Comparison of ENCODE assay signal across 8 cellular contexts in the genomic region with DNA sequence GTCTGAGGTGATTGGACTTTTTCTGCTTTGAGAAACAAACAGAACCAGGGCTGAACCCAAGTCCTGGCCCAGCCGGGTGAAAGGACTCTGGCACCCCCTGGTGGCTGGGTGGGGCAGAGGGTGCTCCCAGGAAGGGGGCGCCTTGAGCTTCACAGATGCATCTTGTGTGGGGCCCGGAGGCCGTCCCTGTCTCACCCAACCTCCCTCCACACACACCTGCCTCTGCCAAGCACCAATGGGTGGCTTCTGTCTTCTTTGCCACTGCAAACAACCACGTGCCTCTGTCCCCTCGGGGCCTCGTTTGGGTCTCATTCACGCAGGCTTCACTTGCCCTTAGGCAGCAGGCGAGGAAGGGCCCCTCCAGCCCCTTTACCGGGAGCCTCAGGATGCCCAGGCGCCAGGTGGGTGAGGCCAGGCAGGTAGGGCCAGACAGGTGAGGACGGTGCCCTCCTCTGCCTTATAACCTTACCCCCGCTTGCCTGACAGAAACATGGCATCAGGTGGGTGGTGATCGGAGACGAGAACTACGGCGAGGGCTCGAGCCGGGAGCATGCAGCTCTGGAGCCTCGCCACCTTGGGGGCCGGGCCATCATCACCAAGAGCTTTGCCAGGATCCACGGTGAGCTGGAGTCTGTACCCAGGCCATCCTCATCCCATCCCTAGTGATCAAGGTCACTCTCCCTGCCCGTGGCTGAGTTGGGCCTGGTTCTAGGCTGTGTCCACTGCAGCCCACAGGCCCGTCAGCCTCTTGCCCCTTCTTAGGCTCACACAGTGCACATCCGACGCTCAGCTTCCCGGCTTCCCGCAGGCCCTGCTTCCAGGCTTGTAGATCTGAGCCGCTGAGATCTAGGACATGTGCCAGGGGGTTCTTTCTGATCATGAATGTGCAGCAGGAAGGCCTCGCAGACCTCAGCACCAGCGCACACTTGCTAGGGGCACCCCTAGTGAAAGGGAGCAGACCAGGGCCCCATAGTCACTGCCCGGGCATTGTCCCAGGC.
A peak's percentile ranks its signal among the peaks of the same experiment; 100 is the strongest.
DNase-seq lines count a peak whose midpoint lies in the region; ATAC-seq and TF ChIP-seq lines count a peak whose summit lies in the region.

No MANE protein-coding gene starts in this region.

- TF ChIP-seq CTCF in GM20000 (IDR thresholded peaks at IDR 0.05; ENCODE audit: extremely low read depth, missing control alignments) (peak; percentile 81), astrocyte of the cerebellum (IDR thresholded peaks at IDR 0.05; ENCODE audit: low read depth, low read length, missing control alignments) (peak; percentile 87)

- DNase-seq in 8988T (peak; percentile 69), GM20000 (ENCODE audit: low spot score) (peak; percentile 69), T-helper 22 cell (ENCODE audit: low read depth) (peak; percentile 37), astrocyte of the cerebellum (ENCODE audit: low read depth) (no peak), islet precursor cell (peak; percentile 69), NCI-H2081 (lab: John Stamatoyannopoulos, UW) (no peak)
- peak; percentile 72 for DNase-seq in stimulated activated CD4-positive, alpha-beta T cell treated with anti-CD3 and anti-CD28 coated beads, Interleukin-4, amount 100 ng/mL, for 1 hour

- H3K4me3 ChIP-seq in astrocyte of the cerebellum (ENCODE audit: low read depth, low read length): no peak overlapping the region

- ATAC-seq in GM19035 (IDR thresholded peaks at IDR 0.05; ENCODE audit: unreplicated experiment): no peak

- in situ Hi-C loops in astrocyte of the cerebellum (cut with HindIII; ENCODE audit: low sequenced_read_pairs): no loop called here

Comparison
In these comparisons a context has a peak if more than half of its experiments do, and no peak if none do; other contexts are left out.
1. DNase-seq: peak in 8988T (single experiment), GM20000 (single experiment), T-helper 22 cell (single experiment), islet precursor cell (single experiment) and stimulated activated CD4-positive, alpha-beta T cell treated with anti-CD3 and anti-CD28 coated beads, Interleukin-4, amount 100 ng/mL, for 1 hour (single experiment); none in astrocyte of the cerebellum (single experiment) and NCI-H2081 (0 of 2).